Comparison of ENCODE assay signal across 2 cellular contexts in the genomic region with DNA sequence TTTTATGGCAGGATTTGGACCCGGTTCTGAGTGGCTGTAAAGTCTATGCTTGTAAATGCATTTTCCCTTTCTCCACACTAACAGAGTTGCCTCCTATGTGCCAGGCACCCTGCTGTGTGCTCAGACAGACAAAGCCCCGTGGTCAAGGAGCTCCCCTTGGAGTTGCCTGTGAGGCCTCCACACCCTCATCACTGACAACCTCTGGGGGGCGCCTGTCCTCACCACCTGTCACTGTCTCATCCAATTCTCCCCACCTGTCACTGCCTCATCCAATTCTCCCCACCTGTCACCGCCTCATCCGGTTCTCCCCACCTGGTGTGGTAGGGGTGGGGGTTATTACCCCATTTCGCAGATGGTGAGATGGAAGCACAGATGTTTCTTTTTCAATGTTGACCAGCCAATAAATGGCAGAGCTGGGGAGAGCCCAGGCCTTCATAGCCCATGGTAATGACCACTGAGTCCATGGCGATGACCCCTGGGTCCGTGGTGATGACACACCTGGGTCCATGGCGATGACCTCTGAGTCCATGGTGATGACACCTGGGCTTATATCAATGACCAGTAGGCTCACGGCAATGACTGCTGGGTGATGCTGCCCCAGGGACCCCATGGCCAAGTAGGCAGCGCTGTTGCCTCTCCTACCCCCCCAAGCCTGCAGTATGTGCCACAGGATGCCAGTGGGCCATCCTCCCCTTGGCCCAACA.
TF ChIP-seq lines count a peak whose summit lies in the region.

No MANE protein-coding gene starts in this region.

TF ChIP-seq in IMR-90, 13 proteins besides CTCF, POLR2A, EP300 and RAD21:
- no peak for TF ChIP-seq RFX5 (IDR thresholded peaks at IDR 0.05; ENCODE audit: low read depth, low read length)
- TF ChIP-seq SMC3 (IDR thresholded peaks at IDR 0.05; ENCODE audit: low read depth, low read length) = no peak
- TF ChIP-seq NFE2L2 (IDR thresholded peaks at IDR 0.05; ENCODE audit: low read depth, low read length) = no peak
- no peak for TF ChIP-seq RCOR1 (IDR thresholded peaks at IDR 0.05; ENCODE audit: insufficient replicate concordance, low read length)
- no peak for TF ChIP-seq MAZ (IDR thresholded peaks at IDR 0.05; ENCODE audit: borderline replicate concordance, low read depth, low read length)
- no peak for TF ChIP-seq CEBPB (IDR thresholded peaks at IDR 0.05; ENCODE audit: low read depth, low read length)
- no peak for TF ChIP-seq BHLHE40 (IDR thresholded peaks at IDR 0.05; ENCODE audit: low read depth, low read length)
- TF ChIP-seq MXI1 (IDR thresholded peaks at IDR 0.05; ENCODE audit: borderline replicate concordance, low read depth, low read length) = no peak
- TF ChIP-seq, protein P1, sequence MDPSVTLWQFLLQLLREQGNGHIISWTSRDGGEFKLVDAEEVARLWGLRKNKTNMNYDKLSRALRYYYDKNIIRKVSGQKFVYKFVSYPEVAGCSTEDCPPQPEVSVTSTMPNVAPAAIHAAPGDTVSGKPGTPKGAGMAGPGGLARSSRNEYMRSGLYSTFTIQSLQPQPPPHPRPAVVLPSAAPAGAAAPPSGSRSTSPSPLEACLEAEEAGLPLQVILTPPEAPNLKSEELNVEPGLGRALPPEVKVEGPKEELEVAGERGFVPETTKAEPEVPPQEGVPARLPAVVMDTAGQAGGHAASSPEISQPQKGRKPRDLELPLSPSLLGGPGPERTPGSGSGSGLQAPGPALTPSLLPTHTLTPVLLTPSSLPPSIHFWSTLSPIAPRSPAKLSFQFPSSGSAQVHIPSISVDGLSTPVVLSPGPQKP (IDR thresholded peaks at IDR 0.05; ENCODE audit: borderline replicate concordance, low read depth, low read length) = no peak
- TF ChIP-seq FOS (IDR thresholded peaks at IDR 0.05; ENCODE audit: low read depth, low read length) = no peak
- no peak for TF ChIP-seq CHD1 (IDR thresholded peaks at IDR 0.05; ENCODE audit: low read depth, low read length)
- TF ChIP-seq, protein P2, sequence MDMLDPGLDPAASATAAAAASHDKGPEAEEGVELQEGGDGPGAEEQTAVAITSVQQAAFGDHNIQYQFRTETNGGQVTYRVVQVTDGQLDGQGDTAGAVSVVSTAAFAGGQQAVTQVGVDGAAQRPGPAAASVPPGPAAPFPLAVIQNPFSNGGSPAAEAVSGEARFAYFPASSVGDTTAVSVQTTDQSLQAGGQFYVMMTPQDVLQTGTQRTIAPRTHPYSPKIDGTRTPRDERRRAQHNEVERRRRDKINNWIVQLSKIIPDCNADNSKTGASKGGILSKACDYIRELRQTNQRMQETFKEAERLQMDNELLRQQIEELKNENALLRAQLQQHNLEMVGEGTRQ (IDR thresholded peaks at IDR 0.05; ENCODE audit: low read depth, low read length) = no peak
- TF ChIP-seq MAFK (IDR thresholded peaks at IDR 0.05; ENCODE audit: low read depth, low read length) = no peak

TF ChIP-seq in K562, 482 proteins besides CTCF, POLR2A, EP300 and RAD21:
- TF ChIP-seq STAT5A (IDR thresholded peaks at IDR 0.05; ENCODE audit: borderline replicate concordance, low read length) (no peak), MEIS2 (IDR thresholded peaks at IDR 0.05; ENCODE audit: partially characterized antibody) (peak; percentile 23), ZNF282 (CRISPR knock-in tag; IDR thresholded peaks at IDR 0.05) (no peak), ZNF12 (CRISPR knock-in tag; IDR thresholded peaks at IDR 0.05) (no peak)
- TF ChIP-seq, protein P3, sequence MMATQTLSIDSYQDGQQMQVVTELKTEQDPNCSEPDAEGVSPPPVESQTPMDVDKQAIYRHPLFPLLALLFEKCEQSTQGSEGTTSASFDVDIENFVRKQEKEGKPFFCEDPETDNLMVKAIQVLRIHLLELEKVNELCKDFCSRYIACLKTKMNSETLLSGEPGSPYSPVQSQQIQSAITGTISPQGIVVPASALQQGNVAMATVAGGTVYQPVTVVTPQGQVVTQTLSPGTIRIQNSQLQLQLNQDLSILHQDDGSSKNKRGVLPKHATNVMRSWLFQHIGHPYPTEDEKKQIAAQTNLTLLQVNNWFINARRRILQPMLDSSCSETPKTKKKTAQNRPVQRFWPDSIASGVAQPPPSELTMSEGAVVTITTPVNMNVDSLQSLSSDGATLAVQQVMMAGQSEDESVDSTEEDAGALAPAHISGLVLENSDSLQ (IDR thresholded peaks at IDR 0.05) = peak; percentile 47; the same call in 1 of the 2 replicates
- TF ChIP-seq, protein P4, sequence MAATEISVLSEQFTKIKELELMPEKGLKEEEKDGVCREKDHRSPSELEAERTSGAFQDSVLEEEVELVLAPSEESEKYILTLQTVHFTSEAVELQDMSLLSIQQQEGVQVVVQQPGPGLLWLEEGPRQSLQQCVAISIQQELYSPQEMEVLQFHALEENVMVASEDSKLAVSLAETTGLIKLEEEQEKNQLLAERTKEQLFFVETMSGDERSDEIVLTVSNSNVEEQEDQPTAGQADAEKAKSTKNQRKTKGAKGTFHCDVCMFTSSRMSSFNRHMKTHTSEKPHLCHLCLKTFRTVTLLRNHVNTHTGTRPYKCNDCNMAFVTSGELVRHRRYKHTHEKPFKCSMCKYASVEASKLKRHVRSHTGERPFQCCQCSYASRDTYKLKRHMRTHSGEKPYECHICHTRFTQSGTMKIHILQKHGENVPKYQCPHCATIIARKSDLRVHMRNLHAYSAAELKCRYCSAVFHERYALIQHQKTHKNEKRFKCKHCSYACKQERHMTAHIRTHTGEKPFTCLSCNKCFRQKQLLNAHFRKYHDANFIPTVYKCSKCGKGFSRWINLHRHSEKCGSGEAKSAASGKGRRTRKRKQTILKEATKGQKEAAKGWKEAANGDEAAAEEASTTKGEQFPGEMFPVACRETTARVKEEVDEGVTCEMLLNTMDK (IDR thresholded peaks at IDR 0.05; ENCODE audit: borderline replicate concordance, insufficient read depth, low read depth, low read length, poor library complexity, severe bottlenecking) = peak; percentile 63
